In genomic region chr15:67195305-67195704, GRCh38 we compare ENCODE assay signal across 1 cellular context.
TF ChIP-seq lines count a peak whose summit lies in the region.

No MANE protein-coding gene starts in this region.

TF ChIP-seq in GM12878, 131 proteins besides CTCF, POLR2A, EP300 and RAD21:
- TF ChIP-seq POLR2AphosphoS5 (IDR thresholded peaks at IDR 0.05; ENCODE audit: low read length) = peak; percentile 13; the same call in 1 of the 2 replicates
- TF ChIP-seq HDAC2 (IDR thresholded peaks at IDR 0.05) = no peak
